1 cellular context compared by ENCODE assay signal in genomic region chr3:142267269-142267668, GRCh38.
TF ChIP-seq lines count a peak whose summit lies in the region.

No MANE protein-coding gene starts in this region.

TF ChIP-seq in HepG2, 621 proteins besides CTCF, POLR2A, EP300 and RAD21 (continued from another document):
- TF ChIP-seq HMGXB4 (CRISPR knock-in tag; IDR thresholded peaks at IDR 0.05; ENCODE audit: borderline replicate concordance in 1 of 2, low read depth in 1 of 2) (no peak), ZBTB8A (CRISPR knock-in tag; IDR thresholded peaks at IDR 0.05; ENCODE audit: borderline replicate concordance, low read depth) (no peak), ZNF558 (CRISPR knock-in tag; IDR thresholded peaks at IDR 0.05; ENCODE audit: borderline replicate concordance) (no peak), TGIF2 (CRISPR knock-in tag; IDR thresholded peaks at IDR 0.05) (no peak), CENPT (CRISPR knock-in tag; IDR thresholded peaks at IDR 0.05; ENCODE audit: low read depth) (no peak)
